11 cellular contexts compared by ENCODE assay signal in the genomic region with DNA sequence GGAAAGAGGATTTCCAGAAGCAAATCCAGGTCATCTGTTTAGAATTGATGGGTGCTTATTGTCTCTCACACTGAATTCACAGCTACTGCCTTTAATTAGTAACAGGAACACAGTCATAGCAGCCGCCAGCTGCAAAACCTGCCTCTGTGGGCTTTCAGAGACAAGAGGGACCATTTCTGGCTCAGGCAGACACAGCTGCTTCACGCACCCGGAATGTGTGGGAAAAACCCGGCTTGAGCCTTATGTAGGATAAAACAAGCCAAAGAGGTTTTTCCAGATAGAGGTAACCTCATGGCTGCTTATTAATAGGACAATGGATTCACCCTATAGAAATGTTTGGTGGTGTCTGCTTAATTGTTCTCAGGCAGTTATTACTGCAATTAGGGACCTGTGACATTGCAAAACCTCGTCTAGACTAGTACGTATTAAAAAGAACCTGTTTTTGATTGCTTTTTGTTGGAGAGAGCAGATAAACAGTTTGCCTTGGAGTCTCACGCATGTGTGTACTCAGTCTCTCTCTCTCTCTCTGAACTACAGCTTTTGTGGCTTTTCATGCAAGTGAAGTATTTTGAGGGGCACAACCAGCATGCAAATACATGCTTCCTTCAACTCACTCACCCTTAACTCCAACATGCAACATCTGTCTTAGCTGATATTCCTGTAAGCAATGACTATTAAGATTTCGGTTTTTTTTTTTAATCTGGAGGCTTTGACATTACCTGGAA.
DNase-seq lines count a peak whose midpoint lies in the region; ATAC-seq lines count a peak whose summit lies in the region.
"Had no signal": no experiment of that assay in that cellular context is flagged by ENCODE, and none has a peak within 500 bp of the region (broad histone marks: within the 10 kb centered on the region; RNA-seq: fewer than 3 reads in every experiment).

No MANE protein-coding gene starts in this region.

- no peaks in the 10 kb centered on the region for H4K20me1 ChIP-seq in BLaER1

- no peaks in the 10 kb centered on the region for H3K9me3 ChIP-seq in BLaER1
- H3K9me3 ChIP-seq: BE2C, SJSA1 had no signal

- peaks cover 26% of the 10 kb centered on the region for H3K4me1 ChIP-seq in BLaER1
- H3K4me1 ChIP-seq: BE2C had no signal

- no peaks in the 10 kb centered on the region for H3K36me3 ChIP-seq in BLaER1
- H3K36me3 ChIP-seq: BE2C, SJSA1 had no signal

- peak; percentile 26 for DNase-seq in NCI-H774 (lab: John Stamatoyannopoulos, UW)
- no peak for DNase-seq in Right ventricle myocardium superior
- DNase-seq in NCI-H187 treated with DMSO at 0.1 percent for 48 hours (lab: John Stamatoyannopoulos, UW): no peak
- DNase-seq in hepatic stellate cell (ENCODE audit: low spot score): no peak
- no peak for DNase-seq in DMS79 (lab: John Stamatoyannopoulos, UW)
- no peak for DNase-seq in cerebellum (ENCODE audit: low spot score)
- DNase-seq: activated T-cell treated with anti-CD3 and anti-CD28 coated beads, Interleukin-2, amount 50 U/mL, for 24 hours; BE2C had no signal

- 0 out of 2 replicates have a peak overlapping the region, but pooled peaks have one; percentile 20 for H3K4me3 ChIP-seq in BLaER1
- H3K4me3 ChIP-seq: SJSA1 had no signal

- peak overlapping the region; percentile 23; the same call in 1 of the 2 replicates for H3K9ac ChIP-seq in BLaER1

- intact Hi-C loops in Right ventricle myocardium superior (cut with DNase I): no loop called here

- H3K27ac ChIP-seq in BLaER1: peak overlapping the region; percentile 56
- H3K27ac ChIP-seq: SJSA1 had no signal

- ATAC-seq in GM21619 (IDR thresholded peaks at IDR 0.05; ENCODE audit: unreplicated experiment) (peak; percentile 91), Right ventricle myocardium superior (ENCODE audit: poor library complexity) (peak; percentile 39)

- no peaks in the 10 kb centered on the region for H3K27me3 ChIP-seq in BLaER1
- H3K27me3 ChIP-seq: BE2C, SJSA1 had no signal

- peak overlapping the region; percentile 61 for H3K4me2 ChIP-seq in BLaER1
